ENCODE assay signal across 8 cellular contexts in genomic region chr1:24392604-24392946, GRCh38. TPM values are rescaled to one million over a fixed set of nuclear protein-coding genes. Genes with fewer than 3 reads are reported as not detected.
DNase-seq lines count a peak whose midpoint lies in the region; ATAC-seq and TF ChIP-seq lines count a peak whose summit lies in the region.

No MANE protein-coding gene starts in this region.

- CTCF ChIA-PET in activated naive CD4-positive, alpha-beta T cell treated with anti-CD3 and anti-CD28 coated beads for 36 hours (lab: Charles Lee): interaction anchor here (0.6 to 7.5 kb wide), 28 partner anchors 11 to 250 kb away, joined by 3 to 304 read pairs (median 4); partner anchors contain the start of genes IFNLR1, NIPAL3 and STPG1

- H3K4me1 ChIP-seq in RWPE2 (ENCODE audit: insufficient read depth, poor library complexity, severe bottlenecking): peaks cover 31% of the 10 kb centered on the region
- peaks cover 0 to 20% (median 0%) of the 10 kb centered on the region in 3 donors for H3K4me1 ChIP-seq in gastroesophageal sphincter
- H3K4me1 ChIP-seq in thyroid gland: peaks cover 5 to 8% of the 10 kb centered on the region in 2 donors

- DNase-seq in activated naive CD4-positive, alpha-beta T cell treated with anti-CD3 and anti-CD28 coated beads for 36 hours: no peak
- no peak for DNase-seq in activated naive CD4-positive, alpha-beta T cell treated with anti-CD3 and anti-CD28 coated beads, Interleukin-2, amount 50 U/mL, for 16 hours
- no peak for DNase-seq in RWPE2 (ENCODE audit: low spot score)
- DNase-seq in thyroid gland: no peak
- DNase-seq in kidney tubule cell (ENCODE audit: low spot score): no peak
- DNase-seq in effector CD8-positive, alpha-beta T cell (lab: John Stamatoyannopoulos, UW): no peak

- H3K27ac Mint-ChIP-seq in activated naive CD4-positive, alpha-beta T cell treated with anti-CD3 and anti-CD28 coated beads for 36 hours: peak overlapping the region; percentile 86

- H3K36me3 Mint-ChIP-seq in activated naive CD4-positive, alpha-beta T cell treated with anti-CD3 and anti-CD28 coated beads for 36 hours (ENCODE audit: low read depth): peaks cover 4% of the 10 kb centered on the region

- no peak for TF ChIP-seq EP300 in gastroesophageal sphincter (IDR thresholded peaks at IDR 0.05)

- H3K4me3 ChIP-seq in RWPE2 (ENCODE audit: severe bottlenecking): no peak overlapping the region
- no peak overlapping the region for H3K4me3 ChIP-seq in gastroesophageal sphincter
- H3K4me3 ChIP-seq in thyroid gland (replicated peaks in 1 of 3): no peak overlapping the region

- peaks cover 49% of the 10 kb centered on the region for H3K36me3 ChIP-seq in RWPE2 (ENCODE audit: low read depth)
- H3K36me3 ChIP-seq in gastroesophageal sphincter: peaks cover 0 to 15% of the 10 kb centered on the region in 2 donors
- no peaks in the 10 kb centered on the region for H3K36me3 ChIP-seq in thyroid gland

- peak overlapping the region; percentile 89 for H3K27ac ChIP-seq in RWPE2 (ENCODE audit: poor library complexity, severe bottlenecking)
- H3K27ac ChIP-seq in gastroesophageal sphincter: peak overlapping the region in 3 of 4 donors; percentile 79 to 89 (median 84)
- peak overlapping the region in 2 of 3 donors; percentile 73 to 76 for H3K27ac ChIP-seq in thyroid gland

- peaks cover 47% of the 10 kb centered on the region for H3K4me1 Mint-ChIP-seq in activated naive CD4-positive, alpha-beta T cell treated with anti-CD3 and anti-CD28 coated beads for 36 hours (ENCODE audit: low read depth)

- no peaks in the 10 kb centered on the region for H3K9me3 Mint-ChIP-seq in activated naive CD4-positive, alpha-beta T cell treated with anti-CD3 and anti-CD28 coated beads for 36 hours

- H3K9me3 ChIP-seq in RWPE2 (ENCODE audit: severe bottlenecking) (no peaks in the 10 kb centered on the region), gastroesophageal sphincter (no peaks in the 10 kb centered on the region), thyroid gland (no peaks in the 10 kb centered on the region)

- peak overlapping the region; percentile 60 for H3K4me3 Mint-ChIP-seq in activated naive CD4-positive, alpha-beta T cell treated with anti-CD3 and anti-CD28 coated beads for 36 hours

- no peak for ATAC-seq in RWPE2 (ENCODE audit: low read depth)
- ATAC-seq in gastroesophageal sphincter: no peak
- ATAC-seq in GM21381 (IDR thresholded peaks at IDR 0.05; ENCODE audit: unreplicated experiment): no peak

- no peaks in the 10 kb centered on the region for H3K27me3 Mint-ChIP-seq in activated naive CD4-positive, alpha-beta T cell treated with anti-CD3 and anti-CD28 coated beads for 36 hours (ENCODE audit: low read depth)

- TF ChIP-seq POLR2A in gastroesophageal sphincter (IDR thresholded peaks at IDR 0.05) (no peak), thyroid gland (IDR thresholded peaks at IDR 0.05) (no peak)

- TF ChIP-seq CTCF in RWPE2 (IDR thresholded peaks at IDR 0.05; ENCODE audit: poor library complexity, severe bottlenecking) (peak; percentile 62), gastroesophageal sphincter (IDR thresholded peaks at IDR 0.05) (no peak), thyroid gland (IDR thresholded peaks at IDR 0.05) (no peak)

- WGBS in gastroesophageal sphincter (ENCODE audit: low coverage in 1 of 2), 2 donors: 78 to 80% methylated on average over 3 to 4 of the region's 4 CpGs
- 88 to 93% methylated on average over 4 of the region's 4 CpGs for WGBS in thyroid gland, 2 donors

- no peaks in the 10 kb centered on the region for H3K27me3 ChIP-seq in RWPE2 (ENCODE audit: insufficient read depth, poor library complexity, severe bottlenecking)
- no peaks in the 10 kb centered on the region for H3K27me3 ChIP-seq in gastroesophageal sphincter
- no peaks in the 10 kb centered on the region for H3K27me3 ChIP-seq in thyroid gland

- intact Hi-C loops in activated naive CD4-positive, alpha-beta T cell treated with anti-CD3 and anti-CD28 coated beads for 36 hours (cut with micrococcal nuclease): loop anchor here (1.0 to 10.0 kb wide), 4 partner anchors 23 to 442 kb away; partner anchors contain the start of gene NIPAL3
- intact Hi-C loops in thyroid gland (cut with DNase I): loop anchor here (2.0 kb wide), 1 partner anchor 192 kb away; no protein-coding TSS in a partner anchor

RNA-seq across cellular contexts. Expression of gene STPG1, which starts 21.0 kb away (rescaled TPM):
- total RNA-seq in activated naive CD4-positive, alpha-beta T cell treated with anti-CD3 and anti-CD28 coated beads for 36 hours: 1 to 10 TPM; 7.4 to 8.9 TPM
- total RNA-seq in gastroesophageal sphincter (1 to 10 TPM; 2.2 to 7.6 (median 6.1) TPM), thyroid gland (1 to 10 TPM; 5.2 to 8.9 (median 7.0) TPM)

RNA-seq across cellular contexts. Expression of gene NIPAL3, which starts 23.0 kb away (rescaled TPM):
- 10 to 100 TPM; 58.1 to 59.2 TPM for total RNA-seq in activated naive CD4-positive, alpha-beta T cell treated with anti-CD3 and anti-CD28 coated beads for 36 hours
- 10 to 100 TPM; 22.3 to 45.7 (median 35.6) TPM for total RNA-seq in gastroesophageal sphincter
- 100 to 1,000 TPM in 3 of 4 donors, 10 to 100 TPM in 1; 71.2 to 145 (median 121) TPM for total RNA-seq in thyroid gland
